Comparison of ENCODE assay signal across 8 cellular contexts in genomic region chr21:7745100-7745450, GRCh38.
DNase-seq lines count a peak whose midpoint lies in the region; ATAC-seq lines count a peak whose summit lies in the region.
"Not testable (repeated sequence)": the region's sequence is repeated elsewhere in the genome, so short reads cannot be mapped to it uniquely, and the experiment has no call there.

No MANE protein-coding gene starts in this region.

- CTCF ChIA-PET in activated CD4-positive, alpha-beta T cell treated with anti-CD3 and anti-CD28 coated beads for 36 hours (lab: Charles Lee) = not testable (repeated sequence)

- ATAC-seq in GM18499 (IDR thresholded peaks at IDR 0.05; ENCODE audit: insufficient read depth, unreplicated experiment) (peak; percentile 32), GM19351 (IDR thresholded peaks at IDR 0.05; ENCODE audit: unreplicated experiment) (peak; percentile 77), GM21717 (IDR thresholded peaks at IDR 0.05; ENCODE audit: unreplicated experiment) (peak; percentile 62), HG02943 (IDR thresholded peaks at IDR 0.05; ENCODE audit: low read depth, unreplicated experiment) (peak; percentile 86), HG03432 (IDR thresholded peaks at IDR 0.05; ENCODE audit: unreplicated experiment) (peak; percentile 83), left cardiac atrium (peak; percentile 83)
- peak; percentile 85 for ATAC-seq in activated CD4-positive, alpha-beta T cell treated with anti-CD3 and anti-CD28 coated beads for 36 hours
- peak; percentile 85 for ATAC-seq in stimulated activated effector memory CD8-positive, alpha-beta T cell treated with anti-CD3 and anti-CD28 coated beads, Interleukin-12 subunit alpha, Interleukin-12 subunit beta, amount 100 ng/mL, for 72 hours

- intact Hi-C loops in activated CD4-positive, alpha-beta T cell treated with anti-CD3 and anti-CD28 coated beads for 36 hours (cut with DNase I, micrococcal nuclease); left cardiac atrium (cut with DNase I): not testable (repeated sequence)

- not testable (repeated sequence) for H3K4me3 Mint-ChIP-seq in activated CD4-positive, alpha-beta T cell treated with anti-CD3 and anti-CD28 coated beads for 36 hours; stimulated activated effector memory CD8-positive, alpha-beta T cell treated with anti-CD3 and anti-CD28 coated beads, Interleukin-12 subunit alpha, Interleukin-12 subunit beta, amount 100 ng/mL, for 72 hours

- H3K9me3 Mint-ChIP-seq in activated CD4-positive, alpha-beta T cell treated with anti-CD3 and anti-CD28 coated beads for 36 hours (ENCODE audit: low read depth); stimulated activated effector memory CD8-positive, alpha-beta T cell treated with anti-CD3 and anti-CD28 coated beads, Interleukin-12 subunit alpha, Interleukin-12 subunit beta, amount 100 ng/mL, for 72 hours: not testable (repeated sequence)

- not testable (repeated sequence) for H3K27me3 Mint-ChIP-seq in activated CD4-positive, alpha-beta T cell treated with anti-CD3 and anti-CD28 coated beads for 36 hours

- POLR2A ChIA-PET in activated CD4-positive, alpha-beta T cell treated with anti-CD3 and anti-CD28 coated beads for 36 hours (lab: Charles Lee) = not testable (repeated sequence)

- H3K4me1 Mint-ChIP-seq in activated CD4-positive, alpha-beta T cell treated with anti-CD3 and anti-CD28 coated beads for 36 hours; stimulated activated effector memory CD8-positive, alpha-beta T cell treated with anti-CD3 and anti-CD28 coated beads, Interleukin-12 subunit alpha, Interleukin-12 subunit beta, amount 100 ng/mL, for 72 hours: not testable (repeated sequence)

- H3K36me3 Mint-ChIP-seq in activated CD4-positive, alpha-beta T cell treated with anti-CD3 and anti-CD28 coated beads for 36 hours (ENCODE audit: low read depth); stimulated activated effector memory CD8-positive, alpha-beta T cell treated with anti-CD3 and anti-CD28 coated beads, Interleukin-12 subunit alpha, Interleukin-12 subunit beta, amount 100 ng/mL, for 72 hours: not testable (repeated sequence)

- not testable (repeated sequence) for H3K27ac Mint-ChIP-seq in activated CD4-positive, alpha-beta T cell treated with anti-CD3 and anti-CD28 coated beads for 36 hours; stimulated activated effector memory CD8-positive, alpha-beta T cell treated with anti-CD3 and anti-CD28 coated beads, Interleukin-12 subunit alpha, Interleukin-12 subunit beta, amount 100 ng/mL, for 72 hours

- not testable (repeated sequence) for DNase-seq in activated CD4-positive, alpha-beta T cell treated with anti-CD3 and anti-CD28 coated beads for 36 hours; left cardiac atrium; stimulated activated effector memory CD8-positive, alpha-beta T cell treated with anti-CD3 and anti-CD28 coated beads, Interleukin-12 subunit alpha, Interleukin-12 subunit beta, amount 100 ng/mL, for 72 hours (ENCODE audit: low spot score in 2 of 2)

Comparison
In these comparisons a context has a peak if more than half of its experiments do, and no peak if none do; other contexts are left out.
1. ATAC-seq: peak in every context shown above with its lines; median percentile 86 in HG02943; 85 in activated CD4-positive, alpha-beta T cell treated with anti-CD3 and anti-CD28 coated beads for 36 hours; 85 in stimulated activated effector memory CD8-positive, alpha-beta T cell treated with anti-CD3 and anti-CD28 coated beads, Interleukin-12 subunit alpha, Interleukin-12 subunit beta, amount 100 ng/mL, for 72 hours; 83 in HG03432; 83 in left cardiac atrium; 77 in GM19351; 62 in GM21717; 32 in GM18499.